ENCODE assay signal across 8 cellular contexts in the genomic region with DNA sequence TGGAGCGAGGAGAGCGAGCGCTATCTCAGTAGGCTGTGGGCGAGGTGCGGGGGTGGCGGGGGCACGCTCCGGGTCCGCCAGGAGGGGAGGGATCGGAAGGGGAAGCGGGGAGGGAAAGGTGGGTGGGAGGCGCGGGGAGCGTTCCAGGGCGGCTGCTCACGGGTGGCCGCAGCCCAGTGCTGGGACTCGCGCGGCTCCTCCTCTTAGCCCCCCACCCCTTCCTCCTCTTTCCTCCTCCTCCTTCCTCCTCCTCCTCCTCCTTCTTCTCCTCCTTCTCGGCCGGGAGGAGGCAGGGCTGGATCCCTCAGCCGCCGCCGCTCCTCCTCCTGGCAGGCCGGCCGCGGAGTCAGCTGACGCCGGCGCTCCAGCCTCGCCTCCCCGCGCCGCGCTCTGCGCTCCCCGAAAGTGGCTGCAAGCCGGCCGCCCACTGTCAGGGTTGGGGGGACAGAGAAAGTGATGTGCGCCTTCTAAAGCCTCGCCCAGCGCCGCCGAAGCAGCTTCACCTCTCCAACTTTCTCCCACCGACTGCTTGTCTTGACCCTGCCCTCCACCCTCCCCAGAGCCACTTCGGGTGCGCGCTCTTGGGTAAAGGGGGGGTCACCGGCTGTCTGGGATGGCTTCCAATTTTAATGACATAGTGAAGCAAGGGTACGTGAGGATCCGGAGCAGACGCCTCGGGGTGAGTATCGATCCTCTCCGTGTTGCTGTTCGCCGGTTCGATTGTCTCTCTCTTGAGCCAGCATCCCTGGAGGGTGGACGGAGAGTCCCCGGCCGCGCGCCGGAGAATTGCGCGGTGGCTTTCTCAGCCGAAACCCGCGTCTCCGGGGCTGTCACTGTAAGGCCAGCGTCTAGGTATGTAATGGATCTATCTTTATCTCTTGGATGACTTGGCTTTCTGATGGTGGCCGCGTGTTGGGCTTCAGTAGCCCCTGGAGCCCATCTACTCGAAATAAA. TPM values are rescaled to one million over a fixed set of nuclear protein-coding genes. Genes with fewer than 3 reads are reported as not detected.
DNase-seq lines count a peak whose midpoint lies in the region; ATAC-seq, FAIRE-seq and TF ChIP-seq lines count a peak whose summit lies in the region.

A gene (plus strand): TSS at position 260 of the 954 bp plus-strand sequence. CDS start 354 bp downstream, at position 614.

- H3K4me1 ChIP-seq in ascending aorta = peaks cover 0 to 3% of the 10 kb centered on the region in 2 donors
- no peaks in the 10 kb centered on the region for H3K4me1 ChIP-seq in effector memory CD4-positive, alpha-beta T cell (ENCODE audit: control insufficient read depth, insufficient read depth, low read length, poor library complexity, severe bottlenecking)

- peaks cover 0 to 3% (median 0%) of the 10 kb centered on the region in 9 donors for H3K9me3 Mint-ChIP-seq in naive thymus-derived CD8-positive, alpha-beta T cell

- peak within 1 kb of the TSS in 2 of 10 donors; percentile 25 to 26 for H3K4me3 Mint-ChIP-seq in naive thymus-derived CD8-positive, alpha-beta T cell

- peaks cover 39 to 61% (median 56%) of the 10 kb centered on the region in 5 donors for H3K27me3 Mint-ChIP-seq in naive thymus-derived CD8-positive, alpha-beta T cell

- H3K27ac ChIP-seq in ascending aorta = peak within 1 kb of the TSS; percentile 70 to 71
- no peak within 1 kb of the TSS for H3K27ac ChIP-seq in effector memory CD4-positive, alpha-beta T cell (ENCODE audit: insufficient read depth, low read length, poor library complexity, severe bottlenecking)

- POLR2A ChIA-PET in naive thymus-derived CD8-positive, alpha-beta T cell (lab: Charles Lee) = no interaction called here

- H3K4me3 ChIP-seq in ascending aorta = peak within 1 kb of the TSS; percentile 48 to 85
- no peak within 1 kb of the TSS for H3K4me3 ChIP-seq in effector memory CD4-positive, alpha-beta T cell (ENCODE audit: insufficient read depth, low read depth, low read length, poor library complexity, severe bottlenecking)

- H3K27ac Mint-ChIP-seq in naive thymus-derived CD8-positive, alpha-beta T cell = no peak within 1 kb of the TSS

- no peak for ATAC-seq in GM18868 (IDR thresholded peaks at IDR 0.05; ENCODE audit: unreplicated experiment)
- ATAC-seq in naive thymus-derived CD8-positive, alpha-beta T cell = no peak

- intact Hi-C loops in ascending aorta (cut with DNase I) = loop anchor here (2.0 to 5.0 kb wide), 5 partner anchors 77 to 268 kb away; a partner anchor contains a TSS

- H3K9me3 ChIP-seq in ascending aorta = no peaks in the 10 kb centered on the region
- no peaks in the 10 kb centered on the region for H3K9me3 ChIP-seq in effector memory CD4-positive, alpha-beta T cell (ENCODE audit: control insufficient read depth, low read length)

- no peaks in the 10 kb centered on the region for H3K27me3 ChIP-seq in ascending aorta
- H3K27me3 ChIP-seq in effector memory CD4-positive, alpha-beta T cell (replicated peaks; ENCODE audit: control insufficient read depth, insufficient read depth, low read length, poor library complexity, severe bottlenecking) = peaks cover 8% of the 10 kb centered on the region

- TF ChIP-seq POLR2A in GM12891 (IDR thresholded peaks at IDR 0.05; ENCODE audit: low read depth, low read length) = no peak

- peaks cover 0 to 5% (median 0%) of the 10 kb centered on the region in 3 donors for H3K36me3 Mint-ChIP-seq in naive thymus-derived CD8-positive, alpha-beta T cell

- FAIRE-seq in GM12891 (lab: Jason Lieb, UNC) = no peak

- peaks cover 0 to 9% (median 4%) of the 10 kb centered on the region in 4 donors for H3K4me1 Mint-ChIP-seq in naive thymus-derived CD8-positive, alpha-beta T cell

- peak; percentile 7 for DNase-seq in GM12891 (ENCODE audit: insufficient read length, low spot score)
- peak in 1 of 2 donors; percentile 74 for DNase-seq in ascending aorta (ENCODE audit: low spot score in 2 of 2)
- peak in 39 of 51 donors; percentile 4 to 80 (median 52) for DNase-seq in hypothalamus (lab: John Stamatoyannopoulos, UW)
- peak; percentile 61 for DNase-seq in putamen (ENCODE audit: low spot score)
- no peak for DNase-seq in effector memory CD4-positive, alpha-beta T cell
- no peak for DNase-seq in NCI-H2227 (lab: John Stamatoyannopoulos, UW; ENCODE audit: unreplicated experiment)
- no peak for DNase-seq in naive thymus-derived CD8-positive, alpha-beta T cell

- no peaks in the 10 kb centered on the region for H3K36me3 ChIP-seq in ascending aorta
- no peaks in the 10 kb centered on the region for H3K36me3 ChIP-seq in effector memory CD4-positive, alpha-beta T cell (ENCODE audit: control insufficient read depth, insufficient read depth, low read length)

- TF ChIP-seq CTCF in ascending aorta (IDR thresholded peaks at IDR 0.05) = no peak

TF ChIP-seq in GM12891, 5 proteins besides CTCF, POLR2A, EP300 and RAD21:
- no peak for TF ChIP-seq POU2F2 (IDR thresholded peaks at IDR 0.05; ENCODE audit: low read depth, low read length)
- TF ChIP-seq PAX5 (IDR thresholded peaks at IDR 0.05; ENCODE audit: insufficient read depth, low read length, severe bottlenecking) = no peak
- no peak for TF ChIP-seq POLR2AphosphoS5 (IDR thresholded peaks at IDR 0.05; ENCODE audit: low read depth, low read length)

RNA-seq across cellular contexts. Expression of the gene that starts here (rescaled TPM):
- polyA plus RNA-seq in GM12891 (2012; ENCODE audit: low read depth, missing spikeins) = not detected
- not detected for total RNA-seq in ascending aorta
- total RNA-seq in naive thymus-derived CD8-positive, alpha-beta T cell = not detected
- not detected for polyA plus RNA-seq in naive thymus-derived CD8-positive, alpha-beta T cell

Comparison
In these comparisons a context has a peak if more than half of its experiments do, and no peak if none do; other contexts are left out.
1. DNase-seq: peak in GM12891 (single experiment), hypothalamus (39 of 51) and putamen (single experiment); none in effector memory CD4-positive, alpha-beta T cell (0 of 3), NCI-H2227 (single experiment) and naive thymus-derived CD8-positive, alpha-beta T cell (0 of 10).